Comparison of ENCODE assay signal across 22 cellular contexts in genomic region chr3:3927965-3928364, GRCh38.
DNase-seq lines count a peak whose midpoint lies in the region; ATAC-seq and TF ChIP-seq lines count a peak whose summit lies in the region.
"Had no signal": no experiment of that assay in that cellular context is flagged by ENCODE, and none has a peak within 500 bp of the region (broad histone marks: within the 10 kb centered on the region; RNA-seq: fewer than 3 reads in every experiment).

No MANE protein-coding gene starts in this region.

- no peaks in the 10 kb centered on the region for H3F3A ChIP-seq in MM.1S (ENCODE audit: insufficient read depth, low read length)

- no peak overlapping the region for H3K4me3 ChIP-seq in MM.1S (ENCODE audit: low read length)
- H3K4me3 ChIP-seq: GM23248, SJSA1 had no signal

- TF ChIP-seq CTCF in MM.1S (IDR thresholded peaks at IDR 0.05; ENCODE audit: low read length) = no peak

- ATAC-seq in HG02870 (IDR thresholded peaks at IDR 0.05; ENCODE audit: unreplicated experiment) = peak; percentile 78
- no peak for ATAC-seq in HG03469 (IDR thresholded peaks at IDR 0.05; ENCODE audit: unreplicated experiment)
- no peak for ATAC-seq in GM21737 (IDR thresholded peaks at IDR 0.05; ENCODE audit: unreplicated experiment)
- ATAC-seq: CD8-positive, alpha-beta T cell; HepG2 had no signal

- H3K9me3 ChIP-seq in MM.1S (replicated peaks; ENCODE audit: insufficient read depth, low read length) = no peaks in the 10 kb centered on the region
- H3K9me3 ChIP-seq: Caco-2, SJSA1 had no signal

- H3K4me1 ChIP-seq in MM.1S (ENCODE audit: low read length) = no peaks in the 10 kb centered on the region
- H3K4me1 ChIP-seq: Caco-2, SJSA1 had no signal

- H2AFZ ChIP-seq in MM.1S (ENCODE audit: low read length) = no peak overlapping the region
- H2AFZ ChIP-seq: GM23248 had no signal

- no peaks in the 10 kb centered on the region for H4K20me1 ChIP-seq in MM.1S (ENCODE audit: insufficient read depth, low read length)

- no peaks in the 10 kb centered on the region for H3K36me3 ChIP-seq in MM.1S (replicated peaks; ENCODE audit: insufficient read depth, low read length)
- H3K36me3 ChIP-seq: SJSA1 had no signal

- no peak overlapping the region for H3K27ac ChIP-seq in MM.1S (ENCODE audit: low read length)
- H3K27ac ChIP-seq: 22Rv1, C4-2B, GM23248, SJSA1 had no signal

- no peaks in the 10 kb centered on the region for H3K9me2 ChIP-seq in MM.1S (replicated peaks; ENCODE audit: insufficient read depth, low read length)

- H3K9ac ChIP-seq in MM.1S (ENCODE audit: low read length) = no peak overlapping the region
- H3K9ac ChIP-seq: GM23248 had no signal

- no peaks in the 10 kb centered on the region for H3K79me2 ChIP-seq in MM.1S (ENCODE audit: low read length)

- DNase-seq in DMS53 (lab: John Stamatoyannopoulos, UW) = peak; percentile 4
- no peak for DNase-seq in DMS53 treated with DMSO at 0.1 percent for 48 hours (lab: John Stamatoyannopoulos, UW; ENCODE audit: unreplicated experiment)
- peak; percentile 4 for DNase-seq in kidney tubule cell (ENCODE audit: low spot score)
- no peak for DNase-seq in MM.1S
- DNase-seq: Caco-2; CD8-positive, alpha-beta T cell; GM23248; H7; Karpas-422; NCI-H1105; NCI-H1436 treated with DMSO at 0.1 percent for 48 hours; NCI-H2029; NCI-H446 treated with DMSO at 0.1 percent for 48 hours; Right ventricle myocardium superior; RPMI8226 had no signal

- no peaks in the 10 kb centered on the region for H3K27me3 ChIP-seq in MM.1S (replicated peaks; ENCODE audit: insufficient read depth, low read length)
- H3K27me3 ChIP-seq: SJSA1 had no signal

- no peak overlapping the region for H3K4me2 ChIP-seq in MM.1S (ENCODE audit: low read depth, low read length)

Comparison
In these comparisons a context has a peak if more than half of its experiments do, and no peak if none do; other contexts are left out.
1. DNase-seq: peak in DMS53 (single experiment) and kidney tubule cell (single experiment); none in DMS53 treated with DMSO at 0.1 percent for 48 hours (single experiment) and MM.1S (single experiment).